ENCODE assay signal across 22 cellular contexts in genomic region chr12:92802906-92803305, GRCh38.
DNase-seq lines count a peak whose midpoint lies in the region; ATAC-seq, FAIRE-seq and TF ChIP-seq lines count a peak whose summit lies in the region.
"Had no signal": no experiment of that assay in that cellular context is flagged by ENCODE, and none has a peak within 500 bp of the region (broad histone marks: within the 10 kb centered on the region; RNA-seq: fewer than 3 reads in every experiment).

No MANE protein-coding gene starts in this region.

- H3K4me1 ChIP-seq in body of pancreas (no peaks in the 10 kb centered on the region), transverse colon (no peaks in the 10 kb centered on the region)
- H3K4me1 ChIP-seq: BE2C, Caco-2 had no signal

- H3K4me1 Mint-ChIP-seq in neural crest cell: peaks cover 15% of the 10 kb centered on the region
- H3K4me1 Mint-ChIP-seq: CD8-positive, alpha-beta memory T cell; H9 had no signal

- no peak overlapping the region for H3K27ac ChIP-seq in body of pancreas
- H3K27ac ChIP-seq in transverse colon: no peak overlapping the region

- no peak for ATAC-seq in body of pancreas
- ATAC-seq: HepG2 had no signal

- no peaks in the 10 kb centered on the region for H3K27me3 Mint-ChIP-seq in neural crest cell (ENCODE audit: low read depth)
- H3K27me3 Mint-ChIP-seq: CD4-positive, CD25-positive, alpha-beta regulatory T cell; CD8-positive, alpha-beta memory T cell; IgD-negative memory B cell had no signal

- DNase-seq in SK-MEL-5 (ENCODE audit: low read depth, low spot score) (peak; percentile 87), frontal cortex (ENCODE audit: low spot score in 2 of 2) (no peak), neural crest cell (ENCODE audit: low read depth, low spot score) (no peak), NCI-H1048 (lab: John Stamatoyannopoulos, UW) (no peak), body of pancreas (no peak), GM20000 (ENCODE audit: low spot score) (no peak), transverse colon (no peak)
- DNase-seq: ACHN; BE2C; C1 segment of cervical spinal cord; Caco-2; CD4-positive, CD25-positive, alpha-beta regulatory T cell; CD8-positive, alpha-beta memory T cell; GDM1; H9 had no signal

- intact Hi-C loops in body of pancreas (cut with DNase I): no loop called here
- intact Hi-C loops in transverse colon (cut with DNase I; ENCODE audit: low total_unique reads): no loop called here

- TF ChIP-seq POLR2A in body of pancreas (IDR thresholded peaks at IDR 0.05): no peak
- no peak for TF ChIP-seq POLR2A in transverse colon (IDR thresholded peaks at IDR 0.05)

- H3K9me3 ChIP-seq in body of pancreas (no peaks in the 10 kb centered on the region), transverse colon (no peaks in the 10 kb centered on the region)
- H3K9me3 ChIP-seq: BE2C, Caco-2 had no signal

- no peak for TF ChIP-seq CTCF in neural crest cell (conservative IDR thresholded peaks at IDR 0.05)
- no peak for TF ChIP-seq CTCF in body of pancreas (IDR thresholded peaks at IDR 0.05)
- TF ChIP-seq CTCF in GM20000 (IDR thresholded peaks at IDR 0.05; ENCODE audit: extremely low read depth, missing control alignments): no peak
- TF ChIP-seq CTCF in transverse colon (IDR thresholded peaks at IDR 0.05): no peak

- H3K27ac Mint-ChIP-seq in neural crest cell (ENCODE audit: unreplicated experiment): peak overlapping the region; percentile 83
- H3K27ac Mint-ChIP-seq: CD4-positive, CD25-positive, alpha-beta regulatory T cell; CD8-positive, alpha-beta memory T cell; H9; IgD-negative memory B cell had no signal

- FAIRE-seq in G401.6 (lab: Jason Lieb, UNC): peak; percentile 82
- peak; percentile 91 for FAIRE-seq in frontal cortex (lab: Jason Lieb, UNC)
- FAIRE-seq: D721Med, GM12892, GM18507, H1, HepG2 had no signal

- H3K36me3 ChIP-seq in body of pancreas (replicated peaks in 1 of 2; ENCODE audit: insufficient read depth in 1 of 2, low read depth in 2 of 2) (peaks cover 0 to 5% of the 10 kb centered on the region in 2 donors), transverse colon (peaks cover 0 to 43% (median 19%) of the 10 kb centered on the region in 4 donors)

- H3K4me3 Mint-ChIP-seq in neural crest cell: peak overlapping the region; percentile 28
- H3K4me3 Mint-ChIP-seq: CD4-positive, CD25-positive, alpha-beta regulatory T cell; CD8-positive, alpha-beta memory T cell; H9; IgD-negative memory B cell had no signal

- in situ Hi-C loops in SK-MEL-5 (cut with HindIII; ENCODE audit: low pct_unique_long_range_greater_than_20kb, low sequenced_read_pairs): no loop called here
- in situ Hi-C loops in transverse colon (cut with MboI; ENCODE audit: low pct_ligation_motif_present in 1 of 4, low pct_unique_long_range_greater_than_20kb in 1 of 4, low sequenced_read_pairs in 3 of 4): loop anchor here in 1 of 4 donors (25.0 kb wide), 1 partner anchor 609 kb away; no protein-coding TSS in a partner anchor

- peaks cover 7% of the 10 kb centered on the region for H3K9me3 Mint-ChIP-seq in neural crest cell
- H3K9me3 Mint-ChIP-seq: CD4-positive, CD25-positive, alpha-beta regulatory T cell; H9 had no signal

- no peak for TF ChIP-seq EP300 in transverse colon (IDR thresholded peaks at IDR 0.05; ENCODE audit: low read depth)

- no peaks in the 10 kb centered on the region for H3K27me3 ChIP-seq in body of pancreas
- no peaks in the 10 kb centered on the region for H3K27me3 ChIP-seq in transverse colon
- H3K27me3 ChIP-seq: BE2C had no signal

- no peak overlapping the region for H3K4me3 ChIP-seq in body of pancreas
- no peak overlapping the region for H3K4me3 ChIP-seq in transverse colon

- peaks cover 31% of the 10 kb centered on the region for H3K36me3 Mint-ChIP-seq in neural crest cell (ENCODE audit: low read depth)

- WGBS in body of pancreas, 2 donors: 68 to 70% methylated on average over 3 of the region's 3 CpGs
- WGBS in transverse colon (ENCODE audit: low coverage in 1 of 2), 2 donors: 64 to 71% methylated on average over 3 of the region's 3 CpGs
